12 cellular contexts compared by ENCODE assay signal in the genomic region with DNA sequence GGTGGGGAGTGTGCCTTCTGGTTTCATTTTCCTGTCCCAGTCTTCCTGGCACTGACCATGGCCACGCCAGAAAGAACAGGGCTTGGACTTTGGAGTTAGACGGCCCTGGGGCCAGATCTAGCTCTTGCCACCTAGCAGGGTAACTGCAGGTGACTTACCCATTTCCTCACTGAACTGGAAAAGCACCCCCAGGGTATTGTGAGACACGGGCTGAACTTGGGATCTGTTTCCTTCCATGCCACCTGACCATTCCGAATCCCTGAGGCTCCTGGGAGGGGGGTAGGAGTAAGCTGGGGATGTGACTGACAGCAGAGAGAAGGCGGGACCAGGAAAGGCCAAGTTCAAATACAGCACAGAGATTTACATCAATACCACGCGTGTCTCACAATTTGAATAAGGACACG. TPM values are rescaled to one million over a fixed set of nuclear protein-coding genes. Genes with fewer than 3 reads are reported as not detected.
DNase-seq lines count a peak whose midpoint lies in the region; ATAC-seq lines count a peak whose summit lies in the region.
"Had no signal": no experiment of that assay in that cellular context is flagged by ENCODE, and none has a peak within 500 bp of the region (broad histone marks: within the 10 kb centered on the region; RNA-seq: fewer than 3 reads in every experiment).

No MANE protein-coding gene starts in this region.

- CTCF ChIA-PET in activated naive CD4-positive, alpha-beta T cell treated with anti-CD3 and anti-CD28 coated beads, Interleukin-2, amount 10 ng/mL, durations not matched to agents 7 days and 5 days (lab: Charles Lee), result interaction anchor here (0.8 to 1.3 kb wide), 2 partner anchors 9 to 17 kb away, joined by 3 read pairs; a partner anchor contains a TSS
- CTCF ChIA-PET in T-cell (lab: Charles Lee), result no interaction called here

- no peaks in the 10 kb centered on the region for H3K9me3 Mint-ChIP-seq in activated naive CD4-positive, alpha-beta T cell treated with anti-CD3 and anti-CD28 coated beads, Interleukin-2, amount 10 ng/mL, durations not matched to agents 7 days and 5 days
- no peaks in the 10 kb centered on the region for H3K9me3 Mint-ChIP-seq in T-cell
- no peaks in the 10 kb centered on the region for H3K9me3 Mint-ChIP-seq in stimulated activated naive B cell treated with anti-CD40 and anti-IgM and Interleukin-4, amounts not matched to agents 10 μg/mL and 1 μg/mL and 100 μg/mL, for 72 hours
- H3K9me3 Mint-ChIP-seq: central memory CD8-positive, alpha-beta T cell had no signal

- DNase-seq in activated naive CD4-positive, alpha-beta T cell treated with anti-CD3 and anti-CD28 coated beads, Interleukin-2, amount 10 ng/mL, durations not matched to agents 7 days and 5 days, result no peak
- DNase-seq in activated naive CD4-positive, alpha-beta T cell treated with anti-CD3 and anti-CD28 coated beads, Interleukin-2, amount 50 U/mL, for 16 hours, result no peak
- DNase-seq in T-cell (no peak), left kidney (ENCODE audit: low read depth, low spot score) (peak; percentile 36), NCI-H2107 (lab: John Stamatoyannopoulos, UW) (no peak), T-helper 9 cell (no peak)
- no peak for DNase-seq in stimulated activated naive B cell treated with anti-CD40 and anti-IgM and Interleukin-4, amounts not matched to agents 10 μg/mL and 1 μg/mL and 100 μg/mL, for 72 hours
- no peak for DNase-seq in stimulated activated CD4-positive, alpha-beta T cell treated with anti-CD3 and anti-CD28 coated beads, Interleukin-15, amount 100 ng/mL, for 24 hours
- DNase-seq: uterus had no signal

- no peaks in the 10 kb centered on the region for H3K27me3 Mint-ChIP-seq in activated naive CD4-positive, alpha-beta T cell treated with anti-CD3 and anti-CD28 coated beads, Interleukin-2, amount 10 ng/mL, durations not matched to agents 7 days and 5 days
- H3K27me3 Mint-ChIP-seq in T-cell, result no peaks in the 10 kb centered on the region
- no peaks in the 10 kb centered on the region for H3K27me3 Mint-ChIP-seq in stimulated activated naive B cell treated with anti-CD40 and anti-IgM and Interleukin-4, amounts not matched to agents 10 μg/mL and 1 μg/mL and 100 μg/mL, for 72 hours
- H3K27me3 Mint-ChIP-seq: central memory CD8-positive, alpha-beta T cell had no signal

- H3K36me3 Mint-ChIP-seq in activated naive CD4-positive, alpha-beta T cell treated with anti-CD3 and anti-CD28 coated beads, Interleukin-2, amount 10 ng/mL, durations not matched to agents 7 days and 5 days, result peaks cover 77% of the 10 kb centered on the region
- peaks cover 55% of the 10 kb centered on the region for H3K36me3 Mint-ChIP-seq in T-cell
- H3K36me3 Mint-ChIP-seq in stimulated activated naive B cell treated with anti-CD40 and anti-IgM and Interleukin-4, amounts not matched to agents 10 μg/mL and 1 μg/mL and 100 μg/mL, for 72 hours, result peaks cover 43 to 71% of the 10 kb centered on the region in 2 donors

- H3K4me1 Mint-ChIP-seq in activated naive CD4-positive, alpha-beta T cell treated with anti-CD3 and anti-CD28 coated beads, Interleukin-2, amount 10 ng/mL, durations not matched to agents 7 days and 5 days, result peaks cover 16% of the 10 kb centered on the region
- peaks cover 21 to 40% (median 28%) of the 10 kb centered on the region in 3 donors for H3K4me1 Mint-ChIP-seq in T-cell
- H3K4me1 Mint-ChIP-seq in stimulated activated naive B cell treated with anti-CD40 and anti-IgM and Interleukin-4, amounts not matched to agents 10 μg/mL and 1 μg/mL and 100 μg/mL, for 72 hours, result peaks cover 35 to 60% of the 10 kb centered on the region in 2 donors

- H3K27ac Mint-ChIP-seq in activated naive CD4-positive, alpha-beta T cell treated with anti-CD3 and anti-CD28 coated beads, Interleukin-2, amount 10 ng/mL, durations not matched to agents 7 days and 5 days, result peak overlapping the region; percentile 34
- H3K27ac Mint-ChIP-seq in T-cell, result peak overlapping the region; percentile 8 to 73
- H3K27ac Mint-ChIP-seq in stimulated activated naive B cell treated with anti-CD40 and anti-IgM and Interleukin-4, amounts not matched to agents 10 μg/mL and 1 μg/mL and 100 μg/mL, for 72 hours, result peak overlapping the region; percentile 87

- H3K4me3 Mint-ChIP-seq in activated naive CD4-positive, alpha-beta T cell treated with anti-CD3 and anti-CD28 coated beads, Interleukin-2, amount 10 ng/mL, durations not matched to agents 7 days and 5 days, result no peak overlapping the region
- no peak overlapping the region for H3K4me3 Mint-ChIP-seq in T-cell
- no peak overlapping the region for H3K4me3 Mint-ChIP-seq in stimulated activated naive B cell treated with anti-CD40 and anti-IgM and Interleukin-4, amounts not matched to agents 10 μg/mL and 1 μg/mL and 100 μg/mL, for 72 hours
- H3K4me3 Mint-ChIP-seq: central memory CD8-positive, alpha-beta T cell had no signal

- POLR2A ChIA-PET in T-cell (lab: Charles Lee), result interaction anchor here (1.1 kb wide), 3 partner anchors 9 to 12 kb away, joined by 3 read pairs; a partner anchor contains a TSS

- no peak for ATAC-seq in T-cell (replicated peaks in 1 of 4)
- ATAC-seq in stimulated activated naive B cell treated with anti-CD40 and anti-IgM and Interleukin-4, amounts not matched to agents 10 μg/mL and 1 μg/mL and 100 μg/mL, for 72 hours (replicated peaks), result no peak

RNA-seq across cellular contexts. Expression of a gene that starts 9.4 kb away (rescaled TPM):
- total RNA-seq in T-cell, result 10 to 100 TPM; 78.8 to 89.2 (median 85.1) TPM

RNA-seq across cellular contexts. Expression of a gene that starts 18.9 kb away (rescaled TPM):
- 100 to 1,000 TPM; 135 to 208 (median 193) TPM for total RNA-seq in T-cell

RNA-seq across cellular contexts. Expression of a gene that starts 26.6 kb away (rescaled TPM):
- not detected for total RNA-seq in T-cell
- total RNA-seq: Daoy, LHCN-M2, uterus had no signal

Comparison
In these comparisons a context has a peak if more than half of its experiments do, and no peak if none do; other contexts are left out.
1. H3K27ac Mint-ChIP-seq: peak in every context shown above with its lines; median percentile 87 in stimulated activated naive B cell treated with anti-CD40 and anti-IgM and Interleukin-4, amounts not matched to agents 10 μg/mL and 1 μg/mL and 100 μg/mL, for 72 hours; 40 in T-cell; 34 in activated naive CD4-positive, alpha-beta T cell treated with anti-CD3 and anti-CD28 coated beads, Interleukin-2, amount 10 ng/mL, durations not matched to agents 7 days and 5 days.